In genomic region chr7:151051108-151051507, GRCh38 we compare ENCODE assay signal across 8 cellular contexts. TPM values are rescaled to one million over a fixed set of nuclear protein-coding genes. Genes with fewer than 3 reads are reported as not detected.
DNase-seq lines count a peak whose midpoint lies in the region; ATAC-seq, FAIRE-seq and TF ChIP-seq lines count a peak whose summit lies in the region.

No MANE protein-coding gene starts in this region.

- FAIRE-seq in endothelial cell of umbilical vein (lab: Jason Lieb, UNC), result peak; percentile 84

- peaks cover 6% of the 10 kb centered on the region for H3K36me3 Mint-ChIP-seq in activated CD8-positive, alpha-beta T cell treated with anti-CD3 and anti-CD28 coated beads, Interleukin-2, amount 10 ng/mL, durations not matched to agents 7 days and 5 days (ENCODE audit: low read depth)
- no peaks in the 10 kb centered on the region for H3K36me3 Mint-ChIP-seq in natural killer cell treated with Interleukin-12 subunit alpha and Interleukin-12 subunit beta and Interleukin-15 and Interleukin-18, amount 100 ng/mL, for 72 hours

- H3K4me2 ChIP-seq in endothelial cell of umbilical vein (ENCODE audit: insufficient read depth, low read length), result no peak overlapping the region

- H3K9me1 ChIP-seq in endothelial cell of umbilical vein (replicated peaks; ENCODE audit: control insufficient read depth, extremely low read depth, insufficient read depth, low read length), result no peaks in the 10 kb centered on the region

- no peak overlapping the region for H2AFZ ChIP-seq in endothelial cell of umbilical vein (ENCODE audit: low read depth, low read length)

- H3K9me3 ChIP-seq in endothelial cell of umbilical vein (replicated peaks; ENCODE audit: control insufficient read depth, insufficient read depth, low read length), result no peaks in the 10 kb centered on the region

- H3K27me3 Mint-ChIP-seq in activated CD8-positive, alpha-beta T cell treated with anti-CD3 and anti-CD28 coated beads, Interleukin-2, amount 10 ng/mL, durations not matched to agents 7 days and 5 days (ENCODE audit: low read depth), result peaks cover 12% of the 10 kb centered on the region
- peaks cover 3 to 8% of the 10 kb centered on the region in 2 donors for H3K27me3 Mint-ChIP-seq in natural killer cell treated with Interleukin-12 subunit alpha and Interleukin-12 subunit beta and Interleukin-15 and Interleukin-18, amount 100 ng/mL, for 72 hours

- intact Hi-C loops in endothelial cell of umbilical vein (cut with micrococcal nuclease), result loop anchor here (1.0 kb wide), 1 partner anchor 12 kb away; no protein-coding TSS in a partner anchor

- H3K4me3 Mint-ChIP-seq in activated CD8-positive, alpha-beta T cell treated with anti-CD3 and anti-CD28 coated beads, Interleukin-2, amount 10 ng/mL, durations not matched to agents 7 days and 5 days, result no peak overlapping the region
- no peak overlapping the region for H3K4me3 Mint-ChIP-seq in natural killer cell treated with Interleukin-12 subunit alpha and Interleukin-12 subunit beta and Interleukin-15 and Interleukin-18, amount 100 ng/mL, for 72 hours

- no peaks in the 10 kb centered on the region for H3K9me3 Mint-ChIP-seq in activated CD8-positive, alpha-beta T cell treated with anti-CD3 and anti-CD28 coated beads, Interleukin-2, amount 10 ng/mL, durations not matched to agents 7 days and 5 days (ENCODE audit: insufficient read depth)
- no peaks in the 10 kb centered on the region for H3K9me3 Mint-ChIP-seq in natural killer cell treated with Interleukin-12 subunit alpha and Interleukin-12 subunit beta and Interleukin-15 and Interleukin-18, amount 100 ng/mL, for 72 hours

- H3K27ac ChIP-seq in HL-60 (replicated peaks), result no peak overlapping the region
- H3K27ac ChIP-seq in endothelial cell of umbilical vein (ENCODE audit: insufficient read depth, low read depth, low read length), result no peak overlapping the region

- TF ChIP-seq CTCF in HL-60 (IDR thresholded peaks at IDR 0.05; ENCODE audit: insufficient read depth, low read length), result no peak
- TF ChIP-seq CTCF in endothelial cell of umbilical vein (IDR thresholded peaks at IDR 0.05; ENCODE audit: extremely low read depth in 1 of 2, insufficient read depth in 1 of 2, low read depth in 1 of 2, low read length in 2 of 2), result no peak

- no peaks in the 10 kb centered on the region for H4K20me1 ChIP-seq in endothelial cell of umbilical vein (replicated peaks; ENCODE audit: control insufficient read depth, extremely low read depth, insufficient read depth, low read length)

- H3K27me3 ChIP-seq in HL-60 (ENCODE audit: insufficient read depth, poor library complexity, severe bottlenecking), result no peaks in the 10 kb centered on the region
- peaks cover 0 to 4% of the 10 kb centered on the region in 2 experiments for H3K27me3 ChIP-seq in endothelial cell of umbilical vein (ENCODE audit: control insufficient read depth in 2 of 2, insufficient read depth in 2 of 2, low read length in 2 of 2)

- H3K9ac ChIP-seq in endothelial cell of umbilical vein (replicated peaks; ENCODE audit: extremely low read depth, insufficient read depth, low read length), result no peak overlapping the region

- CTCF ChIA-PET in activated CD8-positive, alpha-beta T cell treated with anti-CD3 and anti-CD28 coated beads, Interleukin-2, amount 10 ng/mL, durations not matched to agents 7 days and 5 days (lab: Charles Lee), result interaction anchor here (1.3 kb wide), 1 partner anchor 59 kb away, joined by 3 read pairs; no protein-coding TSS in a partner anchor
- CTCF ChIA-PET in endothelial cell of umbilical vein (lab: Charles Lee), result interaction anchor here (0.6 to 1.2 kb wide), 11 partner anchors 11 to 153 kb away, joined by 3 to 8 read pairs (median 4); partner anchors contain the start of gene ABCB8

- H3K79me2 ChIP-seq in endothelial cell of umbilical vein (ENCODE audit: control insufficient read depth, insufficient read depth, low read length), result no peaks in the 10 kb centered on the region

- BruUV-seq in endothelial cell of umbilical vein (replicated peaks; lab: Mats Ljungman, UMichigan), result no TSS peak

- peak; percentile 75 for ATAC-seq in activated CD8-positive, alpha-beta T cell treated with anti-CD3 and anti-CD28 coated beads, Interleukin-2, amount 10 ng/mL, durations not matched to agents 7 days and 5 days
- ATAC-seq in natural killer cell treated with Interleukin-12 subunit alpha and Interleukin-12 subunit beta and Interleukin-15 and Interleukin-18, amount 100 ng/mL, for 72 hours, result peak; percentile 56 to 61
- ATAC-seq in HG03460 (IDR thresholded peaks at IDR 0.05; ENCODE audit: unreplicated experiment) (no peak), HG03135 (IDR thresholded peaks at IDR 0.05; ENCODE audit: unreplicated experiment) (no peak)

- H3K27ac Mint-ChIP-seq in activated CD8-positive, alpha-beta T cell treated with anti-CD3 and anti-CD28 coated beads, Interleukin-2, amount 10 ng/mL, durations not matched to agents 7 days and 5 days, result no peak overlapping the region
- no peak overlapping the region for H3K27ac Mint-ChIP-seq in natural killer cell treated with Interleukin-12 subunit alpha and Interleukin-12 subunit beta and Interleukin-15 and Interleukin-18, amount 100 ng/mL, for 72 hours

- TF ChIP-seq POLR2A in endothelial cell of umbilical vein (IDR thresholded peaks at IDR 0.05; ENCODE audit: low read depth, low read length), result no peak

- DNase-seq in HL-60 (ENCODE audit: low read depth in 1 of 2, low spot score in 1 of 2), result peak; percentile 70 to 82
- DNase-seq in activated CD8-positive, alpha-beta T cell treated with anti-CD3 and anti-CD28 coated beads, Interleukin-2, amount 10 ng/mL, durations not matched to agents 7 days and 5 days, result peak; percentile 76
- DNase-seq in endothelial cell of umbilical vein (ENCODE audit: low read depth, low spot score), result peak; percentile 79
- DNase-seq in natural killer cell treated with Interleukin-12 subunit alpha and Interleukin-12 subunit beta and Interleukin-15 and Interleukin-18, amount 100 ng/mL, for 72 hours (ENCODE audit: low spot score), result no peak
- DNase-seq in NK-92 (lab: John Stamatoyannopoulos, UW; ENCODE audit: unreplicated experiment), result no peak
- DNase-seq in NAMALWA (ENCODE audit: low spot score), result no peak

- H3K36me3 ChIP-seq in endothelial cell of umbilical vein (ENCODE audit: control insufficient read depth in 2 of 2, extremely low read depth in 1 of 2, insufficient read depth in 2 of 2, low read length in 2 of 2), result no peaks in the 10 kb centered on the region

- dilution Hi-C loops in endothelial cell of umbilical vein (cut with MboI; ENCODE audit: extremely low pct_ligation_motif_present, low sequenced_read_pairs), result no loop called here

- H3K4me3 ChIP-seq in HL-60 (replicated peaks; ENCODE audit: insufficient read depth, low read length) (no peak overlapping the region), endothelial cell of umbilical vein (replicated peaks in 1 of 3; ENCODE audit: insufficient read depth in 1 of 3, low read depth in 1 of 3, low read length in 3 of 3) (no peak overlapping the region)

- no peaks in the 10 kb centered on the region for H3K4me1 ChIP-seq in endothelial cell of umbilical vein (ENCODE audit: control insufficient read depth, extremely low read depth, insufficient read depth, low read length)

- POLR2A ChIA-PET in activated CD8-positive, alpha-beta T cell treated with anti-CD3 and anti-CD28 coated beads, Interleukin-2, amount 10 ng/mL, durations not matched to agents 7 days and 5 days (lab: Charles Lee), result no interaction called here
- POLR2A ChIA-PET in endothelial cell of umbilical vein (lab: Charles Lee), result interaction anchor here (0.5 to 1.0 kb wide), 2 partner anchors 10 kb away, joined by 3 to 7 read pairs; no protein-coding TSS in a partner anchor

- peaks cover 23% of the 10 kb centered on the region for H3K4me1 Mint-ChIP-seq in activated CD8-positive, alpha-beta T cell treated with anti-CD3 and anti-CD28 coated beads, Interleukin-2, amount 10 ng/mL, durations not matched to agents 7 days and 5 days (ENCODE audit: low read depth)
- peaks cover 0 to 8% of the 10 kb centered on the region in 2 donors for H3K4me1 Mint-ChIP-seq in natural killer cell treated with Interleukin-12 subunit alpha and Interleukin-12 subunit beta and Interleukin-15 and Interleukin-18, amount 100 ng/mL, for 72 hours (ENCODE audit: low read depth in 2 of 2)

RNA-seq across cellular contexts. Expression of gene ASIC3, which starts 2.8 kb away (rescaled TPM):
- total RNA-seq in activated CD8-positive, alpha-beta T cell treated with anti-CD3 and anti-CD28 coated beads, Interleukin-2, amount 10 ng/mL, durations not matched to agents 7 days and 5 days, result 1 to 10 TPM; 2.8 to 3.2 TPM
- total RNA-seq in endothelial cell of umbilical vein, result 0.69 and 1.4 TPM in 2 replicates
- polyA plus RNA-seq in endothelial cell of umbilical vein, result 0.70 and 1.1 TPM in 2 replicates
- 0.14 and 0.16 TPM in 2 replicates for polyA plus RNA-seq in endothelial cell of umbilical vein (2011; cell fraction: cytosol; rRNA removed)
- 3.4 and 5.3 TPM in 2 replicates for polyA plus RNA-seq in endothelial cell of umbilical vein (2011; cell fraction: nucleus; rRNA removed)
- polyA plus RNA-seq in endothelial cell of umbilical vein (2012), result 1.0 and 1.6 TPM in 2 replicates
- polyA minus RNA-seq in endothelial cell of umbilical vein, result 0.34 and 0.38 TPM in 2 replicates
- polyA minus RNA-seq in endothelial cell of umbilical vein (2011; cell fraction: cytosol; rRNA and poly(A)+ RNA removed), result 1.7 TPM
- polyA minus RNA-seq in endothelial cell of umbilical vein (2011; cell fraction: nucleus; rRNA and poly(A)+ RNA removed), result 1.1 and 1.5 TPM in 2 replicates
- 1 to 10 TPM; 2.8 to 4.7 TPM for total RNA-seq in natural killer cell treated with Interleukin-12 subunit alpha and Interleukin-12 subunit beta and Interleukin-15 and Interleukin-18, amount 100 ng/mL, for 72 hours

RNA-seq across cellular contexts. Expression of gene CDK5, which starts 6.6 kb away (rescaled TPM):
- 10 to 100 TPM; 20.3 to 21.0 TPM for total RNA-seq in activated CD8-positive, alpha-beta T cell treated with anti-CD3 and anti-CD28 coated beads, Interleukin-2, amount 10 ng/mL, durations not matched to agents 7 days and 5 days
- total RNA-seq in endothelial cell of umbilical vein, result 16.5 and 17.7 TPM in 2 replicates
- 38.2 and 38.3 TPM in 2 replicates for polyA plus RNA-seq in endothelial cell of umbilical vein
- 29.4 and 30.9 TPM in 2 replicates for polyA plus RNA-seq in endothelial cell of umbilical vein (2011; cell fraction: cytosol; rRNA removed)
- polyA plus RNA-seq in endothelial cell of umbilical vein (2011; cell fraction: nucleus; rRNA removed), result 14.6 and 17.3 TPM in 2 replicates
- 18.6 and 21.8 TPM in 2 replicates for polyA plus RNA-seq in endothelial cell of umbilical vein (2012)
- polyA minus RNA-seq in endothelial cell of umbilical vein, result 20.5 and 26.6 TPM in 2 replicates
- 22.8 TPM for polyA minus RNA-seq in endothelial cell of umbilical vein (2011; cell fraction: cytosol; rRNA and poly(A)+ RNA removed)
- polyA minus RNA-seq in endothelial cell of umbilical vein (2011; cell fraction: nucleus; rRNA and poly(A)+ RNA removed), result 4.3 and 5.0 TPM in 2 replicates
- 10 to 100 TPM; 12.5 to 16.2 TPM for total RNA-seq in natural killer cell treated with Interleukin-12 subunit alpha and Interleukin-12 subunit beta and Interleukin-15 and Interleukin-18, amount 100 ng/mL, for 72 hours

RNA-seq across cellular contexts. Expression of gene SLC4A2, which starts 8.3 kb away (rescaled TPM):
- total RNA-seq in activated CD8-positive, alpha-beta T cell treated with anti-CD3 and anti-CD28 coated beads, Interleukin-2, amount 10 ng/mL, durations not matched to agents 7 days and 5 days, result 100 to 1,000 TPM; 107 to 112 TPM
- total RNA-seq in endothelial cell of umbilical vein, result 172 and 187 TPM in 2 replicates
- 108 and 120 TPM in 2 replicates for polyA plus RNA-seq in endothelial cell of umbilical vein
- 61.7 and 85.5 TPM in 2 replicates for polyA plus RNA-seq in endothelial cell of umbilical vein (2011; cell fraction: cytosol; rRNA removed)
- 212 and 275 TPM in 2 replicates for polyA plus RNA-seq in endothelial cell of umbilical vein (2011; cell fraction: nucleus; rRNA removed)
- 88.3 and 96.7 TPM in 2 replicates for polyA plus RNA-seq in endothelial cell of umbilical vein (2012)
- 80.3 and 101 TPM in 2 replicates for polyA minus RNA-seq in endothelial cell of umbilical vein
- 86.0 TPM for polyA minus RNA-seq in endothelial cell of umbilical vein (2011; cell fraction: cytosol; rRNA and poly(A)+ RNA removed)
- polyA minus RNA-seq in endothelial cell of umbilical vein (2011; cell fraction: nucleus; rRNA and poly(A)+ RNA removed), result 66.8 and 91.7 TPM in 2 replicates
- total RNA-seq in natural killer cell treated with Interleukin-12 subunit alpha and Interleukin-12 subunit beta and Interleukin-15 and Interleukin-18, amount 100 ng/mL, for 72 hours, result 100 to 1,000 TPM; 117 to 195 TPM

RNA-seq across cellular contexts. Expression of gene ABCB8, which starts 22.9 kb away (rescaled TPM):
- 10 to 100 TPM; 48.0 to 49.5 TPM for total RNA-seq in activated CD8-positive, alpha-beta T cell treated with anti-CD3 and anti-CD28 coated beads, Interleukin-2, amount 10 ng/mL, durations not matched to agents 7 days and 5 days
- 46.3 and 48.5 TPM in 2 replicates for total RNA-seq in endothelial cell of umbilical vein
- 38.0 and 43.2 TPM in 2 replicates for polyA plus RNA-seq in endothelial cell of umbilical vein
- 17.0 and 24.0 TPM in 2 replicates for polyA plus RNA-seq in endothelial cell of umbilical vein (2011; cell fraction: cytosol; rRNA removed)
- 72.9 and 73.6 TPM in 2 replicates for polyA plus RNA-seq in endothelial cell of umbilical vein (2011; cell fraction: nucleus; rRNA removed)
- polyA plus RNA-seq in endothelial cell of umbilical vein (2012), result 25.7 and 27.7 TPM in 2 replicates
- polyA minus RNA-seq in endothelial cell of umbilical vein, result 31.4 and 40.4 TPM in 2 replicates
- polyA minus RNA-seq in endothelial cell of umbilical vein (2011; cell fraction: cytosol; rRNA and poly(A)+ RNA removed), result 24.2 TPM
- polyA minus RNA-seq in endothelial cell of umbilical vein (2011; cell fraction: nucleus; rRNA and poly(A)+ RNA removed), result 27.7 and 42.7 TPM in 2 replicates
- 10 to 100 TPM; 43.1 to 82.8 TPM for total RNA-seq in natural killer cell treated with Interleukin-12 subunit alpha and Interleukin-12 subunit beta and Interleukin-15 and Interleukin-18, amount 100 ng/mL, for 72 hours

RNA-seq across cellular contexts. Expression of gene ATG9B, which starts 26.8 kb away (rescaled TPM):
- total RNA-seq in activated CD8-positive, alpha-beta T cell treated with anti-CD3 and anti-CD28 coated beads, Interleukin-2, amount 10 ng/mL, durations not matched to agents 7 days and 5 days, result 1 to 10 TPM; 6.8 to 7.4 TPM
- not detected in 2 replicates for total RNA-seq in endothelial cell of umbilical vein
- polyA plus RNA-seq in endothelial cell of umbilical vein, result 0.02 and 0.04 TPM in 2 replicates
- polyA plus RNA-seq in endothelial cell of umbilical vein (2011; cell fraction: cytosol; rRNA removed), result 0.03 and 0.10 TPM in 2 replicates
- polyA plus RNA-seq in endothelial cell of umbilical vein (2011; cell fraction: nucleus; rRNA removed), result 0.83 and 0.92 TPM in 2 replicates
- polyA plus RNA-seq in endothelial cell of umbilical vein (2012), result 2.6 and 4.2 TPM in 2 replicates
- polyA minus RNA-seq in endothelial cell of umbilical vein, result 0.04 TPM in 1 of 2 replicates, not detected in the other
- polyA minus RNA-seq in endothelial cell of umbilical vein (2011; cell fraction: cytosol; rRNA and poly(A)+ RNA removed), result not detected
- polyA minus RNA-seq in endothelial cell of umbilical vein (2011; cell fraction: nucleus; rRNA and poly(A)+ RNA removed), result not detected in 2 replicates
- total RNA-seq in natural killer cell treated with Interleukin-12 subunit alpha and Interleukin-12 subunit beta and Interleukin-15 and Interleukin-18, amount 100 ng/mL, for 72 hours, result 1 to 10 TPM; 2.5 to 2.7 TPM

Comparison
In these comparisons a context has a peak if more than half of its experiments do, and no peak if none do; other contexts are left out.
1. DNase-seq: peak in HL-60 (2 of 2), activated CD8-positive, alpha-beta T cell treated with anti-CD3 and anti-CD28 coated beads, Interleukin-2, amount 10 ng/mL, durations not matched to agents 7 days and 5 days (single experiment) and endothelial cell of umbilical vein (single experiment); none in natural killer cell treated with Interleukin-12 subunit alpha and Interleukin-12 subunit beta and Interleukin-15 and Interleukin-18, amount 100 ng/mL, for 72 hours (single experiment), NK-92 (single experiment) and NAMALWA (single experiment).
2. ATAC-seq: peak in activated CD8-positive, alpha-beta T cell treated with anti-CD3 and anti-CD28 coated beads, Interleukin-2, amount 10 ng/mL, durations not matched to agents 7 days and 5 days (single experiment) and natural killer cell treated with Interleukin-12 subunit alpha and Interleukin-12 subunit beta and Interleukin-15 and Interleukin-18, amount 100 ng/mL, for 72 hours (2 of 2); none in HG03460 (single experiment) and HG03135 (single experiment).